1 cellular context compared by ENCODE assay signal in genomic region chrX:155645180-155645579, GRCh38.
TF ChIP-seq lines count a peak whose summit lies in the region.

No MANE protein-coding gene starts in this region.

TF ChIP-seq in H1, 55 proteins besides CTCF, POLR2A, EP300 and RAD21:
- TF ChIP-seq TCF12 (IDR thresholded peaks at IDR 0.05; ENCODE audit: low read depth, low read length): no peak
- TF ChIP-seq ATF2 (IDR thresholded peaks at IDR 0.05; ENCODE audit: low read length): no peak
- TF ChIP-seq CREB1 (IDR thresholded peaks at IDR 0.05): no peak
- no peak for TF ChIP-seq RBBP5 (IDR thresholded peaks at IDR 0.05; ENCODE audit: borderline replicate concordance, low read depth, low read length)
- TF ChIP-seq PHF8 (conservative IDR thresholded peaks at IDR 0.05; ENCODE audit: low read depth, low read length): no peak
- TF ChIP-seq SP2 (IDR thresholded peaks at IDR 0.05; ENCODE audit: low read length): no peak
- no peak for TF ChIP-seq ZNF274 (IDR thresholded peaks at IDR 0.05; ENCODE audit: borderline replicate concordance, extremely low read depth, low read length)
- TF ChIP-seq JUN (IDR thresholded peaks at IDR 0.05; ENCODE audit: low read depth, low read length): no peak
- TF ChIP-seq CTBP2 (IDR thresholded peaks at IDR 0.05; ENCODE audit: borderline replicate concordance, insufficient read depth, insufficient read length, low read length): no peak
- no peak for TF ChIP-seq YY1 (IDR thresholded peaks at IDR 0.05; ENCODE audit: low read depth, low read length)
- TF ChIP-seq GTF2F1 (IDR thresholded peaks at IDR 0.05; ENCODE audit: borderline replicate concordance, low read depth, low read length): no peak
- no peak for TF ChIP-seq TAF1 (IDR thresholded peaks at IDR 0.05; ENCODE audit: low read depth, low read length)
- no peak for TF ChIP-seq CEBPB (IDR thresholded peaks at IDR 0.05; ENCODE audit: low read depth, low read length)
- no peak for TF ChIP-seq NANOG (IDR thresholded peaks at IDR 0.05; ENCODE audit: insufficient read depth, low read depth, low read length, poor library complexity, severe bottlenecking)
- no peak for TF ChIP-seq FOSL1 (IDR thresholded peaks at IDR 0.05; ENCODE audit: insufficient read depth, low read depth, low read length)
- no peak for TF ChIP-seq SAP30 (IDR thresholded peaks at IDR 0.05; ENCODE audit: insufficient read depth, insufficient replicate concordance, low read length)
- TF ChIP-seq JUND (IDR thresholded peaks at IDR 0.05; ENCODE audit: low read length): no peak
TF ChIP-seq in H1: peak in this region for 0.
